In the genomic region with DNA sequence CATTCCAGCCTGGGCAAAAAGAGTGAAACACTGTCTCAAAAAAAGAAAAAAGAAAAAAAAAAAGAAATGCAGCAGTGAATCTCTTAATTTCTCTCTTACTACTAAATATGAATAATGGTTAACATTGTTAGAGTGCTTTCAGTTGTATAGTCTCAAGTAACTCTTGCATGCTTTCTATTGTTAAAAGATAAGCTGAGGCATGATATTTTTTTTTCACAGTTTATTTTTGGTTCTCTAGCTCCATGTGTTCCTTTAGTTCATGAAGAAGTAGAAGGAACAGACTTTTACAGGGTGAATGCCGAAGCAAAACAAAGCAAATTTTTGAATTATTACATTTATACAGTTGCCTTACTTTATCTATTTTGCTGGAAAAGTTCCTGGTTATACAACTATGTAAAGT, we compare ENCODE assay signal across 5 cellular contexts.
"Had no signal": no experiment of that assay in that cellular context is flagged by ENCODE, and none has a peak within 500 bp of the region (broad histone marks: within the 10 kb centered on the region; RNA-seq: fewer than 3 reads in every experiment).

No MANE protein-coding gene starts in this region.

- DNase-seq: GM23248, H9, HCEC 1CT, KBM-7 had no signal

- ATAC-seq: HepG2 had no signal

- H3K9ac ChIP-seq: GM23248 had no signal

- H3K27ac ChIP-seq: GM23248 had no signal

- H2AFZ ChIP-seq: GM23248 had no signal

- H3K4me3 ChIP-seq: GM23248 had no signal
